In the genomic region with DNA sequence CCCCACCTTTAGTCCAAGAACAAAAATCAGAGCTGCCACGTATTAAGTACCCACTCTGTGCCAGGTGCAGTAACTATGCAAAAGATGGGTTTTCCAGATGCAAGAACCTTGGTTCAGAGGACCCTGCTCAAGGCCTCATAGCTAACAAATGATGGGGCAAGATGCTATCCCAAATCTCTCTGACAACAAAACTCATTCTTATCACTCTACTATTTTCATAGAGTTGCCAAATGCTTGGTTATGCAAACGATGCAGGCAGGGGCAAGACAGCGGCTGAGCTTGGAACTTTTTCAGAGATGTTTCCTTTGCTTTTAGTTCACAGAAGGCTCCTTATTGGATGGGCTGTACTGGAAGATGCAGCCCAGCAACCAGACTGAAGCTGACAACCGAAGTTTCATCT, we compare ENCODE assay signal across 3 cellular contexts.
"Had no signal": no experiment of that assay in that cellular context is flagged by ENCODE, and none has a peak within 500 bp of the region (broad histone marks: within the 10 kb centered on the region; RNA-seq: fewer than 3 reads in every experiment).

No MANE protein-coding gene starts in this region.

- H3K4me3 ChIP-seq: GM12878 had no signal

- ATAC-seq: GM12878 had no signal

- DNase-seq: GDM1, GF-D8 had no signal
